1 cellular context compared by ENCODE assay signal in the genomic region with DNA sequence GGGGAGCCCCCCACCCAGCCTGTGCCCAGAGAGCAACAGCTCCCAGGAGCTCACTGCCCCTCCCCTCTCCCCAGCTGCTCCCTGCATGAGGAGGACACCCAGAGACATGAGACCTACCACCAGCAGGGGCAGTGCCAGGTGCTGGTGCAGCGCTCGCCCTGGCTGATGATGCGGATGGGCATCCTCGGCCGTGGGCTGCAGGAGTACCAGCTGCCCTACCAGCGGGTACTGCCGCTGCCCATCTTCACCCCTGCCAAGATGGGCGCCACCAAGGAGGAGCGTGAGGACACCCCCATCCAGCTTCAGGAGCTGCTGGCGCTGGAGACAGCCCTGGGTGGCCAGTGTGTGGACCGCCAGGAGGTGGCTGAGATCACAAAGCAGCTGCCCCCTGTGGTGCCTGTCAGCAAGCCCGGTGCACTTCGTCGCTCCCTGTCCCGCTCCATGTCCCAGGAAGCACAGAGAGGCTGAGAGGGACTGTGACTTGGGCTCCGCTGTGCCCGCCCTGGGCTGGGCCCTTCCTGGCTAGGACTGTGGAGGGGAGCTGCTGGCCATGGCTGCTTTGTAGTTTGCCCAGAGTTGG.
A peak's percentile ranks its signal among the peaks of the same experiment; 100 is the strongest.
TF ChIP-seq lines count a peak whose summit lies in the region.

No MANE protein-coding gene starts in this region.

TF ChIP-seq in H1, 55 proteins besides CTCF, POLR2A, EP300 and RAD21:
- TF ChIP-seq GABPA (IDR thresholded peaks at IDR 0.05; ENCODE audit: borderline replicate concordance, insufficient read depth, low read length) (no peak), CTBP2 (IDR thresholded peaks at IDR 0.05; ENCODE audit: borderline replicate concordance, insufficient read depth, insufficient read length, low read length) (peak; percentile 29)
